Comparison of ENCODE assay signal across 12 cellular contexts in the genomic region with DNA sequence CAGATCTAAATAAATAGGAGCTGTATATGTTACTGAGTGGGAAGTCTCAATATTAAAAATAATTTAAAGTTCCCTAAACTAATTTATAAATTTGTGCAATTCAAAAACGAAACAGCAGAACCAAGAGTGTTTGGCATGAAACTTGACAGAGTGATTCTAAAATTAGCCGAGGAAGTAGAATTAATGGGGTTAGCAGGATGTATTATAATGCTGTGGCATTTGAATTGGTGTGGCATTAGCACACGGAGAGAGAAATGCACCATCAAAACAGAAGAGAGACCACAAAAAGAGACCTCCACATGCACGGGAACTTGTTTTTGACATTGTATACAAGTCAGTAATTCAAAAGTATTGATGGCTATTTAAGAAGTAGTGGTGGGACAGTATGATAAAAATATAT.
DNase-seq lines count a peak whose midpoint lies in the region; ATAC-seq and TF ChIP-seq lines count a peak whose summit lies in the region.
"Had no signal": no experiment of that assay in that cellular context is flagged by ENCODE, and none has a peak within 500 bp of the region (broad histone marks: within the 10 kb centered on the region; RNA-seq: fewer than 3 reads in every experiment).

No MANE protein-coding gene starts in this region.

- H3K36me3 ChIP-seq in thoracic aorta: no peaks in the 10 kb centered on the region
- H3K36me3 ChIP-seq in BE2C: no peaks in the 10 kb centered on the region; the same call in 1 of the 2 replicates
- H3K36me3 ChIP-seq: suprapubic skin had no signal

- no peak for DNase-seq in activated CD4-positive, CD25-positive, alpha-beta regulatory T cell treated with anti-CD3 and anti-CD28 coated beads, Interleukin-2, amount 50 U/mL, for 72 hours
- DNase-seq in RPMI8226: peak; percentile 48
- DNase-seq in thoracic aorta (ENCODE audit: low spot score): no peak
- DNase-seq in islet precursor cell: no peak
- DNase-seq in effector CD4-positive, alpha-beta T cell: no peak
- DNase-seq in BE2C: no peak
- DNase-seq: erythroblast, GF-D8, Kasumi-1 had no signal

- H3K9me3 ChIP-seq in thoracic aorta (no peaks in the 10 kb centered on the region), BE2C (no peaks in the 10 kb centered on the region)
- H3K9me3 ChIP-seq: suprapubic skin had no signal

- peaks cover 8 to 10% of the 10 kb centered on the region in 2 donors for H3K4me1 ChIP-seq in thoracic aorta (ENCODE audit: control insufficient read depth in 1 of 2, low read depth in 2 of 2)
- no peaks in the 10 kb centered on the region for H3K4me1 ChIP-seq in BE2C

- no peaks in the 10 kb centered on the region for H3K27me3 ChIP-seq in thoracic aorta (replicated peaks; ENCODE audit: insufficient read depth)
- no peaks in the 10 kb centered on the region for H3K27me3 ChIP-seq in BE2C
- H3K27me3 ChIP-seq: suprapubic skin had no signal

- TF ChIP-seq CTCF in thoracic aorta (IDR thresholded peaks at IDR 0.05): no peak
- no peak for TF ChIP-seq CTCF in BE2C (IDR thresholded peaks at IDR 0.05; ENCODE audit: low read depth, low read length)

- peak; percentile 25 to 58 for ATAC-seq in activated CD4-positive, CD25-positive, alpha-beta regulatory T cell treated with anti-CD3 and anti-CD28 coated beads, Interleukin-2, amount 50 U/mL, for 24 hours
- peak; percentile 75 for ATAC-seq in HG02943 (IDR thresholded peaks at IDR 0.05; ENCODE audit: low read depth, unreplicated experiment)
- ATAC-seq in thoracic aorta (ENCODE audit: insufficient number of reproducible peaks, low FRiP score, low read depth): no peak

- H3K4me3 ChIP-seq in thoracic aorta (peak overlapping the region; percentile 15), BE2C (ENCODE audit: low read depth, low read length) (no peak overlapping the region)
- H3K4me3 ChIP-seq: suprapubic skin had no signal

- H3K27ac ChIP-seq in thoracic aorta: no peak overlapping the region
- H3K27ac ChIP-seq: suprapubic skin had no signal
